In the genomic region with DNA sequence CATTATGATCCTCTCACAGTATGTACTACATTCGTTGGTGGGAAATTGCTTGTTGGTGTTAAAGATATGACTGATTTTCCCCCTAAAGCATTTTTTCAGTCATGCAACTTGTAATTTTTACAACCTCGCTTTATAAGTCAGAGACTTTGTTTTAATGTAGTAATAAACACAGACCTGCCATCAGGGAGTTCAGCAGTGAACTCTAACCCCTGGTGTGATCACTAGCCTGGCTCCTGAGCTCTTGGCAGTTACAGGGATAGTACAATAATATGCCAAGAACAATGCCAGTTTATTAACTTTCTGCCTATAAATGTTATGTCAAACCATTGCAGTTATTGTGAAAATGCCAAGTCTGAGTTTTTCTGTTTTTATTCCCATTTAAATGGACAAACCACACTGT, we compare ENCODE assay signal across 16 cellular contexts.
DNase-seq lines count a peak whose midpoint lies in the region; ATAC-seq and TF ChIP-seq lines count a peak whose summit lies in the region.
"Had no signal": no experiment of that assay in that cellular context is flagged by ENCODE, and none has a peak within 500 bp of the region (broad histone marks: within the 10 kb centered on the region; RNA-seq: fewer than 3 reads in every experiment).

No MANE protein-coding gene starts in this region.

- H3K27me3 ChIP-seq in colonic mucosa = no peaks in the 10 kb centered on the region
- H3K27me3 ChIP-seq in mesendoderm (ENCODE audit: insufficient read depth, low read length, poor library complexity) = no peaks in the 10 kb centered on the region

- H2BK5ac ChIP-seq in mesendoderm (ENCODE audit: low read length) = no peak overlapping the region

- H3K4me1 Mint-ChIP-seq in activated CD4-positive, alpha-beta T cell treated with anti-CD3 and anti-CD28 coated beads, Interleukin-2, amount 10 ng/mL, durations not matched to agents 24 days and 14 days = peaks cover 7% of the 10 kb centered on the region

- H2BK120ac ChIP-seq in mesendoderm (ENCODE audit: low read depth, low read length) = no peak overlapping the region

- no peak overlapping the region for H3K4me3 ChIP-seq in colonic mucosa
- no peak overlapping the region for H3K4me3 ChIP-seq in mucosa of descending colon
- H3K4me3 ChIP-seq in mesendoderm (ENCODE audit: low read length) = no peak overlapping the region
- H3K4me3 ChIP-seq: A549, GM23248, HAP-1 had no signal

- H3K4me1 ChIP-seq in colonic mucosa (no peaks in the 10 kb centered on the region), mucosa of descending colon (ENCODE audit: low read depth) (peaks cover 18% of the 10 kb centered on the region), mesendoderm (ENCODE audit: control insufficient read depth, low read depth, low read length) (no peaks in the 10 kb centered on the region)
- H3K4me1 ChIP-seq: A549, Caco-2, HAP-1 had no signal

- no peak overlapping the region for H3K4me3 Mint-ChIP-seq in activated CD4-positive, alpha-beta T cell treated with anti-CD3 and anti-CD28 coated beads, Interleukin-2, amount 10 ng/mL, durations not matched to agents 24 days and 14 days
- H3K4me3 Mint-ChIP-seq: CD4-positive, alpha-beta T cell had no signal

- no peak overlapping the region for H3K56ac ChIP-seq in mesendoderm (ENCODE audit: low read length)

- no peak overlapping the region for H4K5ac ChIP-seq in mesendoderm (ENCODE audit: low read length)

- H2AK5ac ChIP-seq in mesendoderm (ENCODE audit: low read length) = no peak overlapping the region

- no peak overlapping the region for H3K4ac ChIP-seq in mesendoderm (ENCODE audit: low read depth, low read length)

- no peak for TF ChIP-seq CTCF in colonic mucosa (IDR thresholded peaks at IDR 0.05)
- TF ChIP-seq CTCF in mucosa of descending colon (IDR thresholded peaks at IDR 0.05) = no peak

- no peak overlapping the region for H3K23ac ChIP-seq in mesendoderm (ENCODE audit: low read length)

- H3K27ac Mint-ChIP-seq in activated CD4-positive, alpha-beta T cell treated with anti-CD3 and anti-CD28 coated beads, Interleukin-2, amount 10 ng/mL, durations not matched to agents 24 days and 14 days = no peak overlapping the region
- H3K27ac Mint-ChIP-seq: CD4-positive, alpha-beta T cell had no signal

- no peak overlapping the region for H3K9ac ChIP-seq in colonic mucosa (ENCODE audit: low read depth in 2 of 2, low read length in 2 of 2)
- no peak overlapping the region for H3K9ac ChIP-seq in mesendoderm (ENCODE audit: low read length)
- H3K9ac ChIP-seq: GM23248 had no signal

- peak; percentile 92 for ATAC-seq in mucosa of descending colon
- ATAC-seq: A549 had no signal

- peak; percentile 14 for DNase-seq in activated CD4-positive, alpha-beta T cell treated with anti-CD3 and anti-CD28 coated beads, Interleukin-2, amount 10 ng/mL, durations not matched to agents 24 days and 14 days
- no peak for DNase-seq in activated CD4-positive, alpha-beta T cell treated with anti-CD3 and anti-CD28 coated beads, Interleukin-2, amount 50 U/mL, for 1 hour
- DNase-seq in colonic mucosa = no peak
- peak in 1 of 3 donors; percentile 41 for DNase-seq in mucosa of descending colon
- no peak for DNase-seq in NCI-H1694 (lab: John Stamatoyannopoulos, UW)
- DNase-seq in mesendoderm = no peak
- DNase-seq in stimulated activated CD4-positive, alpha-beta T cell treated with anti-CD3 and anti-CD28 coated beads, Interleukin-2, amount 100 ng/mL, for 24 hours = no peak
- DNase-seq: AML-193; Caco-2; CD4-positive, alpha-beta T cell; GDM1; GM23248 had no signal

- no peak overlapping the region for H3K4me2 ChIP-seq in mesendoderm (ENCODE audit: low read length)
- H3K4me2 ChIP-seq: A549 had no signal

- H3K9me3 ChIP-seq in colonic mucosa = no peaks in the 10 kb centered on the region
- H3K9me3 ChIP-seq in mucosa of descending colon = peaks cover 6% of the 10 kb centered on the region
- H3K9me3 ChIP-seq: HAP-1 had no signal

- intact Hi-C loops in activated CD4-positive, alpha-beta T cell treated with anti-CD3 and anti-CD28 coated beads, Interleukin-2, amount 10 ng/mL, durations not matched to agents 24 days and 14 days (cut with micrococcal nuclease) = no loop called here
- intact Hi-C loops in colonic mucosa (cut with DNase I) = no loop called here
- intact Hi-C loops in mucosa of descending colon (cut with DNase I, micrococcal nuclease) = no loop called here

- peaks cover 1% of the 10 kb centered on the region for H3K36me3 Mint-ChIP-seq in activated CD4-positive, alpha-beta T cell treated with anti-CD3 and anti-CD28 coated beads, Interleukin-2, amount 10 ng/mL, durations not matched to agents 24 days and 14 days (ENCODE audit: low read depth)

- no peaks in the 10 kb centered on the region for H3K27me3 Mint-ChIP-seq in activated CD4-positive, alpha-beta T cell treated with anti-CD3 and anti-CD28 coated beads, Interleukin-2, amount 10 ng/mL, durations not matched to agents 24 days and 14 days
- H3K27me3 Mint-ChIP-seq: CD4-positive, alpha-beta T cell had no signal

- no peaks in the 10 kb centered on the region for H3K79me1 ChIP-seq in mesendoderm (ENCODE audit: low read length)

- H3K79me2 ChIP-seq in mesendoderm (ENCODE audit: control insufficient read depth, insufficient read depth, low read length) = no peaks in the 10 kb centered on the region

- peaks cover 7% of the 10 kb centered on the region for H3K9me3 Mint-ChIP-seq in activated CD4-positive, alpha-beta T cell treated with anti-CD3 and anti-CD28 coated beads, Interleukin-2, amount 10 ng/mL, durations not matched to agents 24 days and 14 days

- H3K18ac ChIP-seq in mesendoderm (ENCODE audit: low read length) = no peak overlapping the region

- H4K8ac ChIP-seq in mesendoderm (ENCODE audit: low read depth, low read length) = no peak overlapping the region

- peak overlapping the region; percentile 41 for H3K27ac ChIP-seq in colonic mucosa
- H3K27ac ChIP-seq in mesendoderm (ENCODE audit: low read depth, low read length) = no peak overlapping the region
- H3K27ac ChIP-seq: 22Rv1, A549, C4-2B, GM23248 had no signal

- no peak overlapping the region for H2BK15ac ChIP-seq in mesendoderm (replicated peaks; ENCODE audit: low read depth)

- no CpG with 5 or more reads among the region's 2 CpGs for WGBS in mesendoderm (ENCODE audit: extremely low coverage, insufficient coverage, low lambda C conversion rate)

- H3K36me3 ChIP-seq in colonic mucosa (no peaks in the 10 kb centered on the region), mucosa of descending colon (ENCODE audit: low read depth) (no peaks in the 10 kb centered on the region), mesendoderm (ENCODE audit: control insufficient read depth, insufficient read depth, low read length) (no peaks in the 10 kb centered on the region)
- H3K36me3 ChIP-seq: HAP-1 had no signal
